ENCODE assay signal across 8 cellular contexts in genomic region chr2:32010670-32011565, GRCh38. TPM values are rescaled to one million over a fixed set of nuclear protein-coding genes. Genes with fewer than 3 reads are reported as not detected.
A peak's percentile ranks its signal among the peaks of the same experiment; 100 is the strongest.
DNase-seq lines count a peak whose midpoint lies in the region; ATAC-seq lines count a peak whose summit lies in the region.

MEMO1 (minus strand) TSS chr2:32011008; CDS start chr2:32010247, 761 bp downstream.

- H3K27me3 Mint-ChIP-seq in activated T-helper 1 cell treated with anti-CD3 and anti-CD28 coated beads, Interleukin-12 subunit alpha, Interleukin-12 subunit beta, Interleukin-2, Interleukin-4 antibody, amounts not matched to agents 30 ng/mL and 10 ng/mL and 1 ng/mL, durations not matched to agents 14 hours and 24 hours and 36 hours (ENCODE audit: insufficient read depth) = no peaks in the 10 kb centered on the region
- no peaks in the 10 kb centered on the region for H3K27me3 Mint-ChIP-seq in naive B cell

- H3K4me3 Mint-ChIP-seq in activated T-helper 1 cell treated with anti-CD3 and anti-CD28 coated beads, Interleukin-12 subunit alpha, Interleukin-12 subunit beta, Interleukin-2, Interleukin-4 antibody, amounts not matched to agents 30 ng/mL and 10 ng/mL and 1 ng/mL, durations not matched to agents 14 hours and 24 hours and 36 hours = peak within 1 kb of the TSS; percentile 92
- peak within 1 kb of the TSS; percentile 87 to 98 (median 95) for H3K4me3 Mint-ChIP-seq in naive B cell
- peak within 1 kb of the TSS; percentile 88 for H3K4me3 Mint-ChIP-seq in stimulated activated effector memory CD8-positive, alpha-beta T cell treated with anti-CD3 and anti-CD28 coated beads, Interleukin-12 subunit alpha, Interleukin-12 subunit beta, amount 100 ng/mL, for 72 hours

- intact Hi-C loops in activated T-helper 1 cell treated with anti-CD3 and anti-CD28 coated beads, Interleukin-12 subunit alpha, Interleukin-12 subunit beta, Interleukin-2, Interleukin-4 antibody, amounts not matched to agents 30 ng/mL and 10 ng/mL and 1 ng/mL, durations not matched to agents 14 hours and 24 hours and 36 hours (cut with micrococcal nuclease) = loop anchor here (1.0 to 10.0 kb wide), 7 partner anchors 28 to 617 kb away; partner anchors contain the start of genes BIRC6, DPY30, SLC30A6 and SPAST

- peaks cover 17% of the 10 kb centered on the region for H3K36me3 Mint-ChIP-seq in activated T-helper 1 cell treated with anti-CD3 and anti-CD28 coated beads, Interleukin-12 subunit alpha, Interleukin-12 subunit beta, Interleukin-2, Interleukin-4 antibody, amounts not matched to agents 30 ng/mL and 10 ng/mL and 1 ng/mL, durations not matched to agents 14 hours and 24 hours and 36 hours (ENCODE audit: low read depth)
- no peaks in the 10 kb centered on the region for H3K36me3 Mint-ChIP-seq in naive B cell
- H3K36me3 Mint-ChIP-seq in stimulated activated effector memory CD8-positive, alpha-beta T cell treated with anti-CD3 and anti-CD28 coated beads, Interleukin-12 subunit alpha, Interleukin-12 subunit beta, amount 100 ng/mL, for 72 hours = peaks cover 22% of the 10 kb centered on the region

- ATAC-seq in naive B cell (ENCODE audit: low read depth in 2 of 2) = peak; percentile 71 to 73
- peak; percentile 83 for ATAC-seq in stimulated activated effector memory CD8-positive, alpha-beta T cell treated with anti-CD3 and anti-CD28 coated beads, Interleukin-12 subunit alpha, Interleukin-12 subunit beta, amount 100 ng/mL, for 72 hours

- H3K4me1 Mint-ChIP-seq in activated T-helper 1 cell treated with anti-CD3 and anti-CD28 coated beads, Interleukin-12 subunit alpha, Interleukin-12 subunit beta, Interleukin-2, Interleukin-4 antibody, amounts not matched to agents 30 ng/mL and 10 ng/mL and 1 ng/mL, durations not matched to agents 14 hours and 24 hours and 36 hours (ENCODE audit: low read depth) = peaks cover 41% of the 10 kb centered on the region
- peaks cover 30 to 48% (median 46%) of the 10 kb centered on the region in 3 donors for H3K4me1 Mint-ChIP-seq in naive B cell
- peaks cover 26% of the 10 kb centered on the region for H3K4me1 Mint-ChIP-seq in stimulated activated effector memory CD8-positive, alpha-beta T cell treated with anti-CD3 and anti-CD28 coated beads, Interleukin-12 subunit alpha, Interleukin-12 subunit beta, amount 100 ng/mL, for 72 hours

- DNase-seq in EL (peak; percentile 94), GOT3 (lab: John Stamatoyannopoulos, UW) (peak; percentile 81), LHCN-M2 (ENCODE audit: low read depth) (peak; percentile 93), RPMI7951 (ENCODE audit: low read depth) (peak; percentile 92), fibroblast of gingiva (ENCODE audit: low read depth) (peak; percentile 94), naive B cell (peak; percentile 98)
- peak; percentile 89 for DNase-seq in activated T-helper 1 cell treated with anti-CD3 and anti-CD28 coated beads, Interleukin-12 subunit alpha, Interleukin-12 subunit beta, Interleukin-2, Interleukin-4 antibody, amounts not matched to agents 30 ng/mL and 10 ng/mL and 1 ng/mL, durations not matched to agents 14 hours and 24 hours and 36 hours (ENCODE audit: low spot score)
- peak; percentile 76 to 96 for DNase-seq in stimulated activated effector memory CD8-positive, alpha-beta T cell treated with anti-CD3 and anti-CD28 coated beads, Interleukin-12 subunit alpha, Interleukin-12 subunit beta, amount 100 ng/mL, for 72 hours (ENCODE audit: low spot score in 2 of 2)

- peak within 1 kb of the TSS; percentile 97 for H3K27ac Mint-ChIP-seq in activated T-helper 1 cell treated with anti-CD3 and anti-CD28 coated beads, Interleukin-12 subunit alpha, Interleukin-12 subunit beta, Interleukin-2, Interleukin-4 antibody, amounts not matched to agents 30 ng/mL and 10 ng/mL and 1 ng/mL, durations not matched to agents 14 hours and 24 hours and 36 hours
- H3K27ac Mint-ChIP-seq in naive B cell = peak within 1 kb of the TSS; percentile 94 to 98 (median 96)
- peak within 1 kb of the TSS; percentile 97 for H3K27ac Mint-ChIP-seq in stimulated activated effector memory CD8-positive, alpha-beta T cell treated with anti-CD3 and anti-CD28 coated beads, Interleukin-12 subunit alpha, Interleukin-12 subunit beta, amount 100 ng/mL, for 72 hours

- no peaks in the 10 kb centered on the region for H3K9me3 Mint-ChIP-seq in activated T-helper 1 cell treated with anti-CD3 and anti-CD28 coated beads, Interleukin-12 subunit alpha, Interleukin-12 subunit beta, Interleukin-2, Interleukin-4 antibody, amounts not matched to agents 30 ng/mL and 10 ng/mL and 1 ng/mL, durations not matched to agents 14 hours and 24 hours and 36 hours
- no peaks in the 10 kb centered on the region for H3K9me3 Mint-ChIP-seq in naive B cell
- H3K9me3 Mint-ChIP-seq in stimulated activated effector memory CD8-positive, alpha-beta T cell treated with anti-CD3 and anti-CD28 coated beads, Interleukin-12 subunit alpha, Interleukin-12 subunit beta, amount 100 ng/mL, for 72 hours = no peaks in the 10 kb centered on the region

RNA-seq across cellular contexts. Expression of gene MEMO1, which starts in this region (rescaled TPM):
- total RNA-seq in LHCN-M2 (2014; rRNA removed) = 47.8 and 48.3 TPM in 2 replicates
- 33.9 TPM for polyA plus RNA-seq in LHCN-M2 (2012)
- 74.3 and 78.6 TPM in 2 replicates for total RNA-seq in RPMI7951 (2014; rRNA removed; shearing (Covaris generic))
- total RNA-seq in activated T-helper 1 cell treated with anti-CD3 and anti-CD28 coated beads, Interleukin-12 subunit alpha, Interleukin-12 subunit beta, Interleukin-2, Interleukin-4 antibody, amounts not matched to agents 30 ng/mL and 10 ng/mL and 1 ng/mL, durations not matched to agents 14 hours and 24 hours and 36 hours = 66.6 and 71.3 TPM in 2 replicates
- 10 to 100 TPM; 45.8 to 85.6 (median 53.1) TPM for polyA plus RNA-seq in naive B cell (ENCODE audit: low read depth in 6 of 6)

Comparison
In these comparisons a context has a peak if more than half of its experiments do, and no peak if none do; other contexts are left out.
1. Peak in every context shown above with its lines: DNase-seq and ATAC-seq.